In the genomic region with DNA sequence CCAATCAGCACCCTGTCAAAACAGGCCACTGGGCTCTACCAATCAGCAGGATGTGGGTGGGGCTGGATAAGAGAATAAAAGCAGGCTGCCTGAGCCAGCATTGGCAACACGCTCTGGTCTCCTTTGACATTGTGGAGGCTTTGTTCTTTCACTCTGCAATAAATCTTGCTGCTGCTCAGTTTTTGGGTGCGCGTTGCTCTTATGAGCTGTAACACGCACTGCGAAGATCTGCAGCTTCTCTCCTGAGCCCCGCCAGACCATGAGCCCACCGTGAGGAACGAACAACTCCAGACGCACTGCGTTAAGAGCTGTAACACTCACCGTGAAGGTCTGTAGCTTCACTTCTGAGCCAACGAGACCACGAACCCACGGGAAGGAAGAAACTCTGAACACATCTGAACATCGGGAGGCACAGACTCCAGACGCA, we compare ENCODE assay signal across 1 cellular context.
TF ChIP-seq lines count a peak whose summit lies in the region.

No MANE protein-coding gene starts in this region.

TF ChIP-seq in HepG2, 621 proteins besides CTCF, POLR2A, EP300 and RAD21:
- TF ChIP-seq POLR2AphosphoS5 (IDR thresholded peaks at IDR 0.05; ENCODE audit: low read depth, low read length) (peak; percentile 32; the same call in 1 of the 2 replicates), ESRRA (CRISPR knock-in tag; IDR thresholded peaks at IDR 0.05; ENCODE audit: low read depth) (no peak), ZNF17 (CRISPR knock-in tag; IDR thresholded peaks at IDR 0.05) (no peak), ZNF256 (CRISPR knock-in tag; conservative IDR thresholded peaks at IDR 0.05) (no peak), ZNF607 (CRISPR knock-in tag; IDR thresholded peaks at IDR 0.05; ENCODE audit: borderline replicate concordance) (no peak), GATA4 (IDR thresholded peaks at IDR 0.05; ENCODE audit: borderline replicate concordance, low read depth) (no peak), PCBP2 (optimal IDR thresholded peaks at IDR 0.05; ENCODE audit: low read depth, low read length, poor library complexity, severe bottlenecking) (no peak), ZBTB38 (CRISPR knock-in tag; IDR thresholded peaks at IDR 0.05) (peak; percentile 20; the same call in 1 of the 2 replicates), ZNF619 (CRISPR knock-in tag; IDR thresholded peaks at IDR 0.05) (no peak), IRF2 (CRISPR knock-in tag; IDR thresholded peaks at IDR 0.05) (no peak), MATR3 (CRISPR knock-in tag; IDR thresholded peaks at IDR 0.05) (no peak), NFYB (CRISPR knock-in tag; IDR thresholded peaks at IDR 0.05) (peak; percentile 78), CEBPG (CRISPR knock-in tag; IDR thresholded peaks at IDR 0.05) (no peak), HNF4A (CRISPR knock-in tag; IDR thresholded peaks at IDR 0.05) (no peak), TAF1 (CRISPR knock-in tag; IDR thresholded peaks at IDR 0.05) (no peak), ZNF780A (CRISPR knock-in tag; IDR thresholded peaks at IDR 0.05) (no peak), GTF2F1 (IDR thresholded peaks at IDR 0.05; ENCODE audit: low read length) (no peak), DNMT1 (CRISPR knock-in tag; IDR thresholded peaks at IDR 0.05) (no peak), MED8 (CRISPR knock-in tag; IDR thresholded peaks at IDR 0.05; ENCODE audit: insufficient replicate concordance) (no peak), HMGA1 (CRISPR knock-in tag; conservative IDR thresholded peaks at IDR 0.05) (no peak), KDM5A (IDR thresholded peaks at IDR 0.05; ENCODE audit: borderline replicate concordance, low read length) (no peak), CHCHD3 (CRISPR knock-in tag; IDR thresholded peaks at IDR 0.05) (no peak), TCF7 (IDR thresholded peaks at IDR 0.05; ENCODE audit: low read depth) (no peak), POLR2G (IDR thresholded peaks at IDR 0.05; ENCODE audit: low read depth, low read length) (0 out of 2 replicates have a peak, but pooled peaks have one; percentile 24), NFYC (CRISPR knock-in tag; IDR thresholded peaks at IDR 0.05) (peak; percentile 74), KDM2A (CRISPR knock-in tag; IDR thresholded peaks at IDR 0.05; ENCODE audit: borderline replicate concordance, low read depth) (no peak), TARDBP (CRISPR knock-in tag; IDR thresholded peaks at IDR 0.05) (no peak), SOX5 (CRISPR knock-in tag; IDR thresholded peaks at IDR 0.05; ENCODE audit: borderline replicate concordance) (no peak), HNF4G (IDR thresholded peaks at IDR 0.05; ENCODE audit: borderline replicate concordance, low read depth, low read length) (no peak), HNF4G (CRISPR knock-in tag; IDR thresholded peaks at IDR 0.05; ENCODE audit: borderline replicate concordance, low read depth) (no peak), SYNCRIP (IDR thresholded peaks at IDR 0.05; ENCODE audit: insufficient read depth, low read depth, low read length) (no peak), RORA (CRISPR knock-in tag; IDR thresholded peaks at IDR 0.05) (no peak), RNF2 (conservative IDR thresholded peaks at IDR 0.05; ENCODE audit: low read depth) (no peak), TAF15 (IDR thresholded peaks at IDR 0.05; ENCODE audit: low read depth, low read length, poor library complexity, severe bottlenecking) (no peak), RBFOX2 (IDR thresholded peaks at IDR 0.05; ENCODE audit: low read depth, low read length) (no peak), SRF (IDR thresholded peaks at IDR 0.05; ENCODE audit: low read depth, low read length) (no peak), ZSCAN29 (CRISPR knock-in tag; conservative IDR thresholded peaks at IDR 0.05) (no peak), ZNF383 (CRISPR knock-in tag; IDR thresholded peaks at IDR 0.05; ENCODE audit: borderline replicate concordance) (no peak), RBM39 (IDR thresholded peaks at IDR 0.05; ENCODE audit: low read depth, low read length, poor library complexity, severe bottlenecking) (no peak), ZFAT (CRISPR knock-in tag; conservative IDR thresholded peaks at IDR 0.05) (no peak), ZFP37 (CRISPR knock-in tag; IDR thresholded peaks at IDR 0.05; ENCODE audit: borderline replicate concordance) (no peak)
- TF ChIP-seq, protein P1, sequence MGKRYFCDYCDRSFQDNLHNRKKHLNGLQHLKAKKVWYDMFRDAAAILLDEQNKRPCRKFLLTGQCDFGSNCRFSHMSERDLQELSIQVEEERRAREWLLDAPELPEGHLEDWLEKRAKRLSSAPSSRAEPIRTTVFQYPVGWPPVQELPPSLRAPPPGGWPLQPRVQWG (CRISPR knock-in tag; IDR thresholded peaks at IDR 0.05; ENCODE audit: borderline replicate concordance, low read depth), result no peak
- TF ChIP-seq, protein P2, sequence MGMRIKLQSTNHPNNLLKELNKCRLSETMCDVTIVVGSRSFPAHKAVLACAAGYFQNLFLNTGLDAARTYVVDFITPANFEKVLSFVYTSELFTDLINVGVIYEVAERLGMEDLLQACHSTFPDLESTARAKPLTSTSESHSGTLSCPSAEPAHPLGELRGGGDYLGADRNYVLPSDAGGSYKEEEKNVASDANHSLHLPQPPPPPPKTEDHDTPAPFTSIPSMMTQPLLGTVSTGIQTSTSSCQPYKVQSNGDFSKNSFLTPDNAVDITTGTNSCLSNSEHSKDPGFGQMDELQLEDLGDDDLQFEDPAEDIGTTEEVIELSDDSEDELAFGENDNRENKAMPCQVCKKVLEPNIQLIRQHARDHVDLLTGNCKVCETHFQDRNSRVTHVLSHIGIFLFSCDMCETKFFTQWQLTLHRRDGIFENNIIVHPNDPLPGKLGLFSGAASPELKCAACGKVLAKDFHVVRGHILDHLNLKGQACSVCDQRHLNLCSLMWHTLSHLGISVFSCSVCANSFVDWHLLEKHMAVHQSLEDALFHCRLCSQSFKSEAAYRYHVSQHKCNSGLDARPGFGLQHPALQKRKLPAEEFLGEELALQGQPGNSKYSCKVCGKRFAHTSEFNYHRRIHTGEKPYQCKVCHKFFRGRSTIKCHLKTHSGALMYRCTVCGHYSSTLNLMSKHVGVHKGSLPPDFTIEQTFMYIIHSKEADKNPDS (CRISPR knock-in tag; IDR thresholded peaks at IDR 0.05), result no peak
- TF ChIP-seq, protein P3, sequence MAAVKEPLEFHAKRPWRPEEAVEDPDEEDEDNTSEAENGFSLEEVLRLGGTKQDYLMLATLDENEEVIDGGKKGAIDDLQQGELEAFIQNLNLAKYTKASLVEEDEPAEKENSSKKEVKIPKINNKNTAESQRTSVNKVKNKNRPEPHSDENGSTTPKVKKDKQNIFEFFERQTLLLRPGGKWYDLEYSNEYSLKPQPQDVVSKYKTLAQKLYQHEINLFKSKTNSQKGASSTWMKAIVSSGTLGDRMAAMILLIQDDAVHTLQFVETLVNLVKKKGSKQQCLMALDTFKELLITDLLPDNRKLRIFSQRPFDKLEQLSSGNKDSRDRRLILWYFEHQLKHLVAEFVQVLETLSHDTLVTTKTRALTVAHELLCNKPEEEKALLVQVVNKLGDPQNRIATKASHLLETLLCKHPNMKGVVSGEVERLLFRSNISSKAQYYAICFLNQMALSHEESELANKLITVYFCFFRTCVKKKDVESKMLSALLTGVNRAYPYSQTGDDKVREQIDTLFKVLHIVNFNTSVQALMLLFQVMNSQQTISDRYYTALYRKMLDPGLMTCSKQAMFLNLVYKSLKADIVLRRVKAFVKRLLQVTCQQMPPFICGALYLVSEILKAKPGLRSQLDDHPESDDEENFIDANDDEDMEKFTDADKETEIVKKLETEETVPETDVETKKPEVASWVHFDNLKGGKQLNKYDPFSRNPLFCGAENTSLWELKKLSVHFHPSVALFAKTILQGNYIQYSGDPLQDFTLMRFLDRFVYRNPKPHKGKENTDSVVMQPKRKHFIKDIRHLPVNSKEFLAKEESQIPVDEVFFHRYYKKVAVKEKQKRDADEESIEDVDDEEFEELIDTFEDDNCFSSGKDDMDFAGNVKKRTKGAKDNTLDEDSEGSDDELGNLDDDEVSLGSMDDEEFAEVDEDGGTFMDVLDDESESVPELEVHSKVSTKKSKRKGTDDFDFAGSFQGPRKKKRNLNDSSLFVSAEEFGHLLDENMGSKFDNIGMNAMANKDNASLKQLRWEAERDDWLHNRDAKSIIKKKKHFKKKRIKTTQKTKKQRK (IDR thresholded peaks at IDR 0.05; ENCODE audit: low read length), result no peak
- TF ChIP-seq, protein P4, sequence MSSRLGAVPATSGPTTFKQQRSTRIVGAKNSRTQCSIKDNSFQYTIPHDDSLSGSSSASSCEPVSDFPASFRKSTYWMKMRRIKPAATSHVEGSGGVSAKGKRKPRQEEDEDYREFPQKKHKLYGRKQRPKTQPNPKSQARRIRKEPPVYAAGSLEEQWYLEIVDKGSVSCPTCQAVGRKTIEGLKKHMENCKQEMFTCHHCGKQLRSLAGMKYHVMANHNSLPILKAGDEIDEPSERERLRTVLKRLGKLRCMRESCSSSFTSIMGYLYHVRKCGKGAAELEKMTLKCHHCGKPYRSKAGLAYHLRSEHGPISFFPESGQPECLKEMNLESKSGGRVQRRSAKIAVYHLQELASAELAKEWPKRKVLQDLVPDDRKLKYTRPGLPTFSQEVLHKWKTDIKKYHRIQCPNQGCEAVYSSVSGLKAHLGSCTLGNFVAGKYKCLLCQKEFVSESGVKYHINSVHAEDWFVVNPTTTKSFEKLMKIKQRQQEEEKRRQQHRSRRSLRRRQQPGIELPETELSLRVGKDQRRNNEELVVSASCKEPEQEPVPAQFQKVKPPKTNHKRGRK (CRISPR knock-in tag; IDR thresholded peaks at IDR 0.05), result no peak
- TF ChIP-seq, protein P5, sequence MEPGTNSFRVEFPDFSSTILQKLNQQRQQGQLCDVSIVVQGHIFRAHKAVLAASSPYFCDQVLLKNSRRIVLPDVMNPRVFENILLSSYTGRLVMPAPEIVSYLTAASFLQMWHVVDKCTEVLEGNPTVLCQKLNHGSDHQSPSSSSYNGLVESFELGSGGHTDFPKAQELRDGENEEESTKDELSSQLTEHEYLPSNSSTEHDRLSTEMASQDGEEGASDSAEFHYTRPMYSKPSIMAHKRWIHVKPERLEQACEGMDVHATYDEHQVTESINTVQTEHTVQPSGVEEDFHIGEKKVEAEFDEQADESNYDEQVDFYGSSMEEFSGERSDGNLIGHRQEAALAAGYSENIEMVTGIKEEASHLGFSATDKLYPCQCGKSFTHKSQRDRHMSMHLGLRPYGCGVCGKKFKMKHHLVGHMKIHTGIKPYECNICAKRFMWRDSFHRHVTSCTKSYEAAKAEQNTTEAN (CRISPR knock-in tag; conservative IDR thresholded peaks at IDR 0.05), result no peak
- TF ChIP-seq, protein P6, sequence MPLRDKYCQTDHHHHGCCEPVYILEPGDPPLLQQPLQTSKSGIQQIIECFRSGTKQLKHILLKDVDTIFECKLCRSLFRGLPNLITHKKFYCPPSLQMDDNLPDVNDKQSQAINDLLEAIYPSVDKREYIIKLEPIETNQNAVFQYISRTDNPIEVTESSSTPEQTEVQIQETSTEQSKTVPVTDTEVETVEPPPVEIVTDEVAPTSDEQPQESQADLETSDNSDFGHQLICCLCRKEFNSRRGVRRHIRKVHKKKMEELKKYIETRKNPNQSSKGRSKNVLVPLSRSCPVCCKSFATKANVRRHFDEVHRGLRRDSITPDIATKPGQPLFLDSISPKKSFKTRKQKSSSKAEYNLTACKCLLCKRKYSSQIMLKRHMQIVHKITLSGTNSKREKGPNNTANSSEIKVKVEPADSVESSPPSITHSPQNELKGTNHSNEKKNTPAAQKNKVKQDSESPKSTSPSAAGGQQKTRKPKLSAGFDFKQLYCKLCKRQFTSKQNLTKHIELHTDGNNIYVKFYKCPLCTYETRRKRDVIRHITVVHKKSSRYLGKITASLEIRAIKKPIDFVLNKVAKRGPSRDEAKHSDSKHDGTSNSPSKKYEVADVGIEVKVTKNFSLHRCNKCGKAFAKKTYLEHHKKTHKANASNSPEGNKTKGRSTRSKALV (CRISPR knock-in tag; IDR thresholded peaks at IDR 0.05), result no peak
- TF ChIP-seq, protein P7, sequence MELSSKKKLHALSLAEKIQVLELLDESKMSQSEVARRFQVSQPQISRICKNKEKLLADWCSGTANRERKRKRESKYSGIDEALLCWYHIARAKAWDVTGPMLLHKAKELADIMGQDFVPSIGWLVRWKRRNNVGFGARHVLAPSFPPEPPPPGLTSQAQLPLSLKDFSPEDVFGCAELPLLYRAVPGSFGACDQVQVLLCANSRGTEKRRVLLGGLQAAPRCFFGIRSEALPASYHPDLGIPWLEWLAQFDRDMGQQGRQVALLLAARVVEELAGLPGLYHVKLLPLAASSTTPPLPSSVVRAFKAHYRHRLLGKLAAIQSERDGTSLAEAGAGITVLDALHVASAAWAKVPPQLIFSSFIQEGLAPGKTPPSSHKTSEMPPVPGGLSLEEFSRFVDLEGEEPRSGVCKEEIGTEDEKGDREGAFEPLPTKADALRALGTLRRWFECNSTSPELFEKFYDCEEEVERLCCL (CRISPR knock-in tag; IDR thresholded peaks at IDR 0.05; ENCODE audit: borderline replicate concordance), result no peak
- TF ChIP-seq, protein P8, sequence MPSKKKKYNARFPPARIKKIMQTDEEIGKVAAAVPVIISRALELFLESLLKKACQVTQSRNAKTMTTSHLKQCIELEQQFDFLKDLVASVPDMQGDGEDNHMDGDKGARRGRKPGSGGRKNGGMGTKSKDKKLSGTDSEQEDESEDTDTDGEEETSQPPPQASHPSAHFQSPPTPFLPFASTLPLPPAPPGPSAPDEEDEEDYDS (CRISPR knock-in tag; IDR thresholded peaks at IDR 0.05), result 0 out of 2 replicates have a peak, but pooled peaks have one; percentile 27
- TF ChIP-seq, protein P9, sequence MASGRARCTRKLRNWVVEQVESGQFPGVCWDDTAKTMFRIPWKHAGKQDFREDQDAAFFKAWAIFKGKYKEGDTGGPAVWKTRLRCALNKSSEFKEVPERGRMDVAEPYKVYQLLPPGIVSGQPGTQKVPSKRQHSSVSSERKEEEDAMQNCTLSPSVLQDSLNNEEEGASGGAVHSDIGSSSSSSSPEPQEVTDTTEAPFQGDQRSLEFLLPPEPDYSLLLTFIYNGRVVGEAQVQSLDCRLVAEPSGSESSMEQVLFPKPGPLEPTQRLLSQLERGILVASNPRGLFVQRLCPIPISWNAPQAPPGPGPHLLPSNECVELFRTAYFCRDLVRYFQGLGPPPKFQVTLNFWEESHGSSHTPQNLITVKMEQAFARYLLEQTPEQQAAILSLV (CRISPR knock-in tag; IDR thresholded peaks at IDR 0.05; ENCODE audit: borderline replicate concordance), result no peak
- TF ChIP-seq, protein P10, sequence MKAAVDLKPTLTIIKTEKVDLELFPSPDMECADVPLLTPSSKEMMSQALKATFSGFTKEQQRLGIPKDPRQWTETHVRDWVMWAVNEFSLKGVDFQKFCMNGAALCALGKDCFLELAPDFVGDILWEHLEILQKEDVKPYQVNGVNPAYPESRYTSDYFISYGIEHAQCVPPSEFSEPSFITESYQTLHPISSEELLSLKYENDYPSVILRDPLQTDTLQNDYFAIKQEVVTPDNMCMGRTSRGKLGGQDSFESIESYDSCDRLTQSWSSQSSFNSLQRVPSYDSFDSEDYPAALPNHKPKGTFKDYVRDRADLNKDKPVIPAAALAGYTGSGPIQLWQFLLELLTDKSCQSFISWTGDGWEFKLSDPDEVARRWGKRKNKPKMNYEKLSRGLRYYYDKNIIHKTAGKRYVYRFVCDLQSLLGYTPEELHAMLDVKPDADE (CRISPR knock-in tag; IDR thresholded peaks at IDR 0.05), result no peak
